In the genomic region with DNA sequence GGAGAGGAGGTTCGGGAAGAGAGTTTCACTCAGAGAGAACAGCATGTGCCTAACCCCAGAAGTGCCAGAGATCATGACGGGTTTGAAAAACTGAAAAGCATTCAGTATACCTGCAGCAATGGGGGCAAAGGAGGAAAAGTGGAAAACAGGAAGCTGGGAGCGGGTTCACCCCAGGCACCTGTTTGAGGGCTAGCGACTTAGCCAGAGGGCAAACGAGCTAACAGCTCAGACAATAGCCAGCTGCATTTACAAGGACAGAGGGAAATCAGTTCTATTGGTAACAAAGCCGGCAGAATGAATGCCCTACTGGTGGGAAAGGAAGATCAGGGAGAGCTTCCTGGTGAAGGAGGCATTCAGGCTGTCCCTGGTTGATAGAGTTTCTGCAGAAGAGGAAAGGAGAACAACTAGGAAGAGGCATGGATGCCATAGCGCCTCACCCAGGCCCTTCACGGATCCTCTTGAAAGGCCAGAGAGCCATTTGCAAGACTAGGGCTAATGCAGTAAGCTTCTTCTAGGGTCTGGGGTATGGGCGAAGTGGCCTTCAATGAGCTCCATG, we compare ENCODE assay signal across 12 cellular contexts.
DNase-seq lines count a peak whose midpoint lies in the region; ATAC-seq and TF ChIP-seq lines count a peak whose summit lies in the region.
"Had no signal": no experiment of that assay in that cellular context is flagged by ENCODE, and none has a peak within 500 bp of the region (broad histone marks: within the 10 kb centered on the region; RNA-seq: fewer than 3 reads in every experiment).

No MANE protein-coding gene starts in this region.

- H3K79me2 ChIP-seq in H9 (ENCODE audit: insufficient read depth, low read length) = no peaks in the 10 kb centered on the region

- no peaks in the 10 kb centered on the region for H3K36me3 ChIP-seq in endodermal cell (ENCODE audit: control insufficient read depth, insufficient read depth, low read length)
- H3K36me3 ChIP-seq in thoracic aorta = no peaks in the 10 kb centered on the region
- H3K36me3 ChIP-seq: BE2C, HAP-1 had no signal

- no peak overlapping the region for H2BK12ac ChIP-seq in H9 (ENCODE audit: insufficient read length, low read depth, low read length)

- H3K4ac ChIP-seq in H9 (ENCODE audit: low read depth, low read length) = no peak overlapping the region

- H4K5ac ChIP-seq in H9 (ENCODE audit: insufficient read length, low read depth, low read length) = no peak overlapping the region

- H3K4me3 Mint-ChIP-seq in H9 (no peak overlapping the region), endodermal cell (no peak overlapping the region), T-helper 17 cell (no peak overlapping the region)

- no peak overlapping the region for H2AK5ac ChIP-seq in H9 (ENCODE audit: insufficient read length, low read length)

- H4K8ac ChIP-seq in H9 (replicated peaks; ENCODE audit: insufficient read length, low read depth, low read length) = no peak overlapping the region

- no peak for ATAC-seq in thoracic aorta (ENCODE audit: insufficient number of reproducible peaks, low FRiP score, low read depth)
- ATAC-seq in T-helper 17 cell = no peak
- ATAC-seq: CD8-positive, alpha-beta T cell had no signal

- H3K23ac ChIP-seq in H9 (ENCODE audit: insufficient read length, low read depth, low read length) = no peak overlapping the region

- no peaks in the 10 kb centered on the region for H3K27me3 ChIP-seq in H9 (ENCODE audit: insufficient read depth, low read length)
- H3K27me3 ChIP-seq in endodermal cell (ENCODE audit: control insufficient read depth, insufficient read depth, low read length, poor library complexity, severe bottlenecking) = peaks cover 20% of the 10 kb centered on the region
- H3K27me3 ChIP-seq in thoracic aorta (replicated peaks; ENCODE audit: insufficient read depth) = no peaks in the 10 kb centered on the region

- DNase-seq in H9 = peak; percentile 82
- peak; percentile 80 for DNase-seq in NCI-H69 (lab: John Stamatoyannopoulos, UW)
- peak; percentile 70 for DNase-seq in endodermal cell
- DNase-seq in thoracic aorta (ENCODE audit: low spot score) = no peak
- no peak for DNase-seq in NCI-H1436 (lab: John Stamatoyannopoulos, UW)
- DNase-seq in NCI-H146 treated with DMSO at 0.1 percent for 48 hours (lab: John Stamatoyannopoulos, UW; ENCODE audit: unreplicated experiment) = no peak
- no peak for DNase-seq in T-helper 17 cell
- DNase-seq: BE2C; CD8-positive, alpha-beta T cell; NCI-H187; SHP77 had no signal

- no peak overlapping the region for H2BK20ac ChIP-seq in H9 (ENCODE audit: low read depth, low read length, poor library complexity, severe bottlenecking)

- no peaks in the 10 kb centered on the region for H3K79me1 ChIP-seq in H9 (ENCODE audit: insufficient read depth, low read depth, low read length, poor library complexity, severe bottlenecking)

- H2BK15ac ChIP-seq in H9 (ENCODE audit: low read depth, low read length) = no peak overlapping the region

- peak overlapping the region; percentile 32 for H3K18ac ChIP-seq in H9 (ENCODE audit: insufficient read length, low read depth, low read length)

- H3T11ph ChIP-seq in H9 (ENCODE audit: low read length) = no peak overlapping the region

- H3K4me3 ChIP-seq in endodermal cell (ENCODE audit: low read length) = no peak overlapping the region
- no peak overlapping the region for H3K4me3 ChIP-seq in thoracic aorta
- H3K4me3 ChIP-seq: HAP-1 had no signal

- peaks cover 6% of the 10 kb centered on the region for H3K23me2 ChIP-seq in H9 (ENCODE audit: insufficient read length, low read depth, low read length, poor library complexity, severe bottlenecking)

- no peaks in the 10 kb centered on the region; a peak in 2 of 5 replicates for H3K9me3 Mint-ChIP-seq in H9
- H3K9me3 Mint-ChIP-seq in endodermal cell = no peaks in the 10 kb centered on the region
- H3K9me3 Mint-ChIP-seq: CD8-positive, alpha-beta T cell had no signal

- H3K14ac ChIP-seq in H9 (ENCODE audit: insufficient read depth, low read length) = no peak overlapping the region

- H3K36me3 Mint-ChIP-seq in H9 (ENCODE audit: insufficient read depth in 1 of 3, low read depth in 3 of 3) (no peaks in the 10 kb centered on the region; a peak in 1 of 7 replicates), endodermal cell (ENCODE audit: low read depth) (no peaks in the 10 kb centered on the region), T-helper 17 cell (ENCODE audit: low read depth) (peaks cover 5% of the 10 kb centered on the region)
- H3K36me3 Mint-ChIP-seq: CD8-positive, alpha-beta T cell had no signal

- TF ChIP-seq CTCF in H9 (conservative IDR thresholded peaks at IDR 0.05) (peak; percentile 37; the same call in 2 of the 3 replicates), endodermal cell (conservative IDR thresholded peaks at IDR 0.05) (peak; percentile 19), thoracic aorta (IDR thresholded peaks at IDR 0.05) (no peak)

- no peak overlapping the region for H2AFZ ChIP-seq in H9 (ENCODE audit: low read length)

- H3K4me1 Mint-ChIP-seq in H9 = peaks cover 23 to 24% of the 10 kb centered on the region in 2 experiments
- peaks cover 2% of the 10 kb centered on the region for H3K4me1 Mint-ChIP-seq in endodermal cell
- H3K4me1 Mint-ChIP-seq in T-helper 17 cell = peaks cover 3% of the 10 kb centered on the region

- no peak overlapping the region for H4K91ac ChIP-seq in H9 (ENCODE audit: insufficient read length, low read depth, low read length)

- WGBS in H9 (ENCODE audit: extremely low coverage, insufficient read length, low lambda C conversion rate) = no CpG with 5 or more reads among the region's 9 CpGs
- 63 to 70% methylated on average over 5 to 9 of the region's 9 CpGs for WGBS in endodermal cell (ENCODE audit: insufficient coverage in 1 of 2, insufficient read length in 1 of 2), 2 experiments

- peaks cover 14% of the 10 kb centered on the region for H3K27me3 Mint-ChIP-seq in H9 (ENCODE audit: low read depth)
- peaks cover 28% of the 10 kb centered on the region for H3K27me3 Mint-ChIP-seq in endodermal cell (ENCODE audit: insufficient read depth)
- H3K27me3 Mint-ChIP-seq in T-helper 17 cell = peaks cover 65% of the 10 kb centered on the region

- no peaks in the 10 kb centered on the region for H4K20me1 ChIP-seq in H9 (ENCODE audit: control insufficient read depth, insufficient read depth, insufficient read length)

- H3K27ac ChIP-seq in H9 (ENCODE audit: insufficient read length, low read depth, low read length) (no peak overlapping the region), endodermal cell (ENCODE audit: low read depth, low read length) (no peak overlapping the region), thoracic aorta (peak overlapping the region; percentile 84 to 92)

- H3K27ac Mint-ChIP-seq in H9 (peak overlapping the region; percentile 3 to 50 (median 22); a peak in 3 of 7 replicates), endodermal cell (no peak overlapping the region), T-helper 17 cell (no peak overlapping the region)
- H3K27ac Mint-ChIP-seq: CD8-positive, alpha-beta T cell had no signal

- no peak overlapping the region for H3K4me2 ChIP-seq in H9 (ENCODE audit: insufficient read depth, insufficient read length, low read length)

- no peaks in the 10 kb centered on the region; the same call in 1 of the 2 replicates for H3K4me1 ChIP-seq in H9 (ENCODE audit: insufficient read depth, low read length)
- H3K4me1 ChIP-seq in endodermal cell (ENCODE audit: control insufficient read depth, insufficient read depth, low read length) = no peaks in the 10 kb centered on the region
- H3K4me1 ChIP-seq in thoracic aorta (ENCODE audit: control insufficient read depth in 1 of 2, low read depth in 2 of 2) = peaks cover 22 to 59% of the 10 kb centered on the region in 2 donors
- H3K4me1 ChIP-seq: BE2C, HAP-1 had no signal

- H2BK120ac ChIP-seq in H9 (ENCODE audit: low read depth, low read length, poor library complexity, severe bottlenecking) = no peak overlapping the region

- H3K9me3 ChIP-seq in H9 (ENCODE audit: control insufficient read depth, low read depth, low read length) (no peaks in the 10 kb centered on the region), endodermal cell (ENCODE audit: control insufficient read depth, low read length) (no peaks in the 10 kb centered on the region), thoracic aorta (no peaks in the 10 kb centered on the region), T-helper 17 cell (ENCODE audit: control insufficient read depth, low read length, poor library complexity, severe bottlenecking) (no peaks in the 10 kb centered on the region)
- H3K9me3 ChIP-seq: BE2C, HAP-1 had no signal

- no peak overlapping the region for H2BK5ac ChIP-seq in H9 (ENCODE audit: insufficient read length, low read length)

- no peak overlapping the region for H3K56ac ChIP-seq in H9 (ENCODE audit: insufficient read length, low read depth, low read length)

- H3K9ac ChIP-seq in H9 (ENCODE audit: extremely low read depth, insufficient read length, low read length) (no peak overlapping the region), endodermal cell (ENCODE audit: extremely low read depth, low read length, poor library complexity, severe bottlenecking) (no peak overlapping the region)

Comparison
In these comparisons a context has a peak if more than half of its experiments do, and no peak if none do; other contexts are left out.
1. DNase-seq: peak in H9 (single experiment), NCI-H69 (single experiment) and endodermal cell (single experiment); none in thoracic aorta (single experiment), NCI-H1436 (single experiment), NCI-H146 treated with DMSO at 0.1 percent for 48 hours (single experiment) and T-helper 17 cell (0 of 3).
2. H3K27ac ChIP-seq: peak in thoracic aorta (2 of 2); none in H9 (single experiment) and endodermal cell (single experiment).
3. H3K27ac Mint-ChIP-seq: peak in H9 (3 of 3); none in endodermal cell (single experiment) and T-helper 17 cell (single experiment).